37 cellular contexts compared by ENCODE assay signal in genomic region chr6:23635150-23635549, GRCh38.
"Had no signal": no experiment of that assay in that cellular context is flagged by ENCODE, and none has a peak within 500 bp of the region (broad histone marks: within the 10 kb centered on the region; RNA-seq: fewer than 3 reads in every experiment).

No MANE protein-coding gene starts in this region.

- ATAC-seq: activated CD4-positive, CD25-positive, alpha-beta regulatory T cell treated with anti-CD3 and anti-CD28 coated beads, Interleukin-2, amount 50 U/mL, for 24 hours; activated CD8-positive, alpha-beta T cell treated with anti-CD3 and anti-CD28 coated beads for 36 hours; activated naive CD8-positive, alpha-beta T cell treated with anti-CD3 and anti-CD28 coated beads, Interleukin-2, amount 50 U/mL, for 24 hours; activated T-cell treated with anti-CD3 and anti-CD28 coated beads, Interleukin-2, amount 50 U/mL, for 4 hours; activated T-helper 17 cell treated with anti-CD3 and anti-CD28 coated beads, Interleukin-2, amount 50 U/mL, for 72 hours; body of pancreas; esophagus mucosa; heart left ventricle; T-helper 17 cell had no signal

- DNase-seq: activated B cell treated with CpG ODN at 0.5 μM for 24 hours; activated CD4-positive, alpha-beta T cell treated with anti-CD3 and anti-CD28 coated beads for 48 hours; activated CD4-positive, alpha-beta T cell treated with anti-CD3 and anti-CD28 coated beads, Interleukin-2, amount 50 U/mL, for 1 hour; activated CD4-positive, alpha-beta T cell treated with anti-CD3 and anti-CD28 coated beads, Interleukin-2, amount 50 U/mL, for 48 hours; activated CD8-positive, alpha-beta memory T cell treated with anti-CD3 and anti-CD28 coated beads for 24 hours; activated CD8-positive, alpha-beta T cell treated with anti-CD3 and anti-CD28 coated beads for 36 hours; activated effector memory CD4-positive, alpha-beta T cell treated with Interleukin-2 at 50 U/mL for 16 hours; activated gamma-delta T cell treated with Interleukin-2 at 50 U/mL for 16 hours; activated naive CD4-positive, alpha-beta T cell treated with anti-CD3 and anti-CD28 coated beads, Interleukin-2, amount 50 U/mL, for 16 hours; activated naive CD4-positive, alpha-beta T cell treated with Interleukin-2 at 50 U/mL for 16 hours; activated naive CD8-positive, alpha-beta T cell treated with anti-CD3 and anti-CD28 coated beads for 36 hours; activated naive CD8-positive, alpha-beta T cell treated with anti-CD3 and anti-CD28 coated beads, Interleukin-2, amount 50 U/mL, for 24 hours; activated T-cell treated with anti-CD3 and anti-CD28 coated beads, Interleukin-2, amount 50 U/mL, for 4 hours; adrenal gland; amygdala; aorta; body of pancreas; central memory CD4-positive, alpha-beta T cell; cerebellar nuclear complex; dorsolateral prefrontal cortex; effector memory CD4-positive, alpha-beta T cell; endodermal cell; foreskin fibroblast; heart left ventricle; T-helper 1 cell; T-helper 17 cell; T1000; WERI-Rb-1 had no signal

- H3K27me3 ChIP-seq: adrenal gland, body of pancreas, breast epithelium, cardiac muscle cell, dorsolateral prefrontal cortex, heart left ventricle had no signal

- H3K36me3 ChIP-seq: adrenal gland, breast epithelium, cardiac muscle cell, heart left ventricle, WERI-Rb-1 had no signal

- H3K36me3 Mint-ChIP-seq: activated naive CD8-positive, alpha-beta T cell treated with anti-CD3 and anti-CD28 coated beads for 36 hours had no signal

- H3K9me3 Mint-ChIP-seq: activated naive CD8-positive, alpha-beta T cell treated with anti-CD3 and anti-CD28 coated beads for 36 hours; activated naive CD8-positive, alpha-beta T cell treated with anti-CD3 and anti-CD28 coated beads, Interleukin-2, amount 50 U/mL, for 24 hours; activated T-cell treated with anti-CD3 and anti-CD28 coated beads, Interleukin-2, amount 50 U/mL, for 4 hours; dendritic cell treated with granulocyte-macrophage colony-stimulating factor and Interleukin-4, amounts not matched to agents 40 ng/mL and 50 ng/mL, for 4 days; endodermal cell; T-helper 2 cell treated with Interferon-gamma antibody and Interleukin-4, amounts not matched to agents 5 μg/mL and 100 μg/mL, for 36 hours had no signal

- H3K9me3 ChIP-seq: adrenal gland, body of pancreas, breast epithelium, heart left ventricle had no signal

- H3K27ac ChIP-seq: adrenal gland, body of pancreas, breast epithelium, cardiac muscle cell, coronary artery, heart left ventricle, WERI-Rb-1 had no signal

- H3K4me3 ChIP-seq: adrenal gland, body of pancreas, breast epithelium, cardiac muscle cell, coronary artery, heart left ventricle had no signal

- H3K27ac Mint-ChIP-seq: activated B cell treated with CpG ODN at 0.5 μM for 24 hours; activated CD8-positive, alpha-beta T cell treated with anti-CD3 and anti-CD28 coated beads for 36 hours; activated naive CD8-positive, alpha-beta T cell treated with anti-CD3 and anti-CD28 coated beads for 36 hours; activated naive CD8-positive, alpha-beta T cell treated with anti-CD3 and anti-CD28 coated beads, Interleukin-2, amount 50 U/mL, for 24 hours; activated T-helper 17 cell treated with anti-CD3 and anti-CD28 coated beads, Interleukin-2, amount 50 U/mL, for 72 hours; dendritic cell treated with granulocyte-macrophage colony-stimulating factor and Interleukin-4, amounts not matched to agents 40 ng/mL and 50 ng/mL, for 4 days; endodermal cell; T-helper 17 cell; T-helper 2 cell treated with Interferon-gamma antibody and Interleukin-4, amounts not matched to agents 5 μg/mL and 100 μg/mL, for 36 hours had no signal

- H3K4me1 ChIP-seq: adrenal gland, body of pancreas, breast epithelium, heart left ventricle had no signal

- FAIRE-seq: frontal cortex had no signal
